1 cellular context compared by ENCODE assay signal in genomic region chr2:136376798-136377211, GRCh38.
TF ChIP-seq lines count a peak whose summit lies in the region.

No MANE protein-coding gene starts in this region.

TF ChIP-seq in HepG2, 621 proteins besides CTCF, POLR2A, EP300 and RAD21 (continued from another document):
- no peak for TF ChIP-seq CEBPZ (IDR thresholded peaks at IDR 0.05; ENCODE audit: low read length)
- no peak for TF ChIP-seq EEA1 (CRISPR knock-in tag; IDR thresholded peaks at IDR 0.05; ENCODE audit: borderline replicate concordance)
- no peak for TF ChIP-seq JARID2 (CRISPR knock-in tag; IDR thresholded peaks at IDR 0.05; ENCODE audit: insufficient replicate concordance)
- no peak for TF ChIP-seq ZNF710 (CRISPR knock-in tag; IDR thresholded peaks at IDR 0.05; ENCODE audit: borderline replicate concordance)
- no peak for TF ChIP-seq CENPX (CRISPR knock-in tag; IDR thresholded peaks at IDR 0.05)
- no peak for TF ChIP-seq NKX3-1 (CRISPR knock-in tag; IDR thresholded peaks at IDR 0.05)
- TF ChIP-seq ZNF331 (CRISPR knock-in tag; IDR thresholded peaks at IDR 0.05), result no peak
- TF ChIP-seq ZFP62 (CRISPR knock-in tag; IDR thresholded peaks at IDR 0.05), result no peak
- TF ChIP-seq ZNF674 (CRISPR knock-in tag; IDR thresholded peaks at IDR 0.05; ENCODE audit: low read depth), result no peak
- TF ChIP-seq NR2F6 (IDR thresholded peaks at IDR 0.05), result no peak
- no peak for TF ChIP-seq NR2F6 (CRISPR knock-in tag; IDR thresholded peaks at IDR 0.05)
- no peak for TF ChIP-seq ZNF446 (CRISPR knock-in tag; IDR thresholded peaks at IDR 0.05)
- TF ChIP-seq WIZ (CRISPR knock-in tag; IDR thresholded peaks at IDR 0.05), result no peak
- no peak for TF ChIP-seq ZBTB42 (CRISPR knock-in tag; IDR thresholded peaks at IDR 0.05)
- no peak for TF ChIP-seq RFXAP (CRISPR knock-in tag; IDR thresholded peaks at IDR 0.05; ENCODE audit: borderline replicate concordance)
- no peak for TF ChIP-seq NR2F2 (IDR thresholded peaks at IDR 0.05; ENCODE audit: borderline replicate concordance, low read depth)
